Comparison of ENCODE assay signal across 32 cellular contexts in the genomic region with DNA sequence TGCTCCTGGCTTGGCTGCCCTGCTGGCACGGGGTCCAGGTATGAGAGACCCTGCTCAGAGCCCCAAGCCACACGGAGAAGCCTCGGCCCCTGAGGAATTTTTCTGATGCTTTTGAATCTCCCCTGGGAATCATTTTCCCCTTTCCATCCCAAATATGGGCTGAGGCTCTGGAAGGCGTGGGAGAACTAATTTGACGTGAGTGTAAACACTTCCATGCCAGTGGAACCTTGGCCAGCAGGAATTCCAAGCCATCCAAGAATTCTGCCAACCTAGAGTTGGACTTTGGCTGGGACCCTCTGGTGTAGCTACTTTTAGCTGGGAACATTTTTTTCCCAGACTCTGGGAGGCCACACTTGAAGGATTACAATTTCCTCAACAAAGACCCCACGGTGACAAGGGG. TPM values are rescaled to one million over a fixed set of nuclear protein-coding genes. Genes with fewer than 3 reads are reported as not detected.
DNase-seq lines count a peak whose midpoint lies in the region; ATAC-seq, FAIRE-seq and TF ChIP-seq lines count a peak whose summit lies in the region.
"Had no signal": no experiment of that assay in that cellular context is flagged by ENCODE, and none has a peak within 500 bp of the region (broad histone marks: within the 10 kb centered on the region; RNA-seq: fewer than 3 reads in every experiment).

No MANE protein-coding gene starts in this region.

- H3K27me3 ChIP-seq in H1 (replicated peaks in 1 of 4; ENCODE audit: control insufficient read depth in 3 of 4, extremely low read depth in 1 of 4, insufficient read depth in 3 of 4, low read length in 3 of 4) (no peaks in the 10 kb centered on the region), neural progenitor cell (no peaks in the 10 kb centered on the region)
- H3K27me3 ChIP-seq: Peyer's patch, SJSA1, upper lobe of right lung had no signal

- H3K4me1 ChIP-seq in H1 (replicated peaks in 1 of 4; ENCODE audit: control insufficient read depth in 3 of 4, insufficient read depth in 4 of 4, low read length in 3 of 4) (peaks cover 0 to 3% (median 0%) of the 10 kb centered on the region in 4 experiments; a peak in 2 of 7 replicates), neural progenitor cell (peaks cover 8% of the 10 kb centered on the region)
- H3K4me1 ChIP-seq: left ventricle myocardium inferior, Peyer's patch, SJSA1, upper lobe of right lung had no signal

- H3K27me3 Mint-ChIP-seq in activated CD4-positive, alpha-beta memory T cell treated with anti-CD3 and anti-CD28 coated beads, Interleukin-2, amount 10 ng/mL, durations not matched to agents 7 days and 5 days: no peaks in the 10 kb centered on the region
- no peaks in the 10 kb centered on the region for H3K27me3 Mint-ChIP-seq in activated CD4-positive, alpha-beta memory T cell treated with anti-CD3 and anti-CD28 coated beads for 36 hours
- peaks cover 7% of the 10 kb centered on the region for H3K27me3 Mint-ChIP-seq in neural progenitor cell (ENCODE audit: insufficient read depth, low read depth)

- no peaks in the 10 kb centered on the region for H4K20me1 ChIP-seq in H1 (replicated peaks in 1 of 2; ENCODE audit: control insufficient read depth in 1 of 2, insufficient read depth in 2 of 2, low read length in 2 of 2)
- H4K20me1 ChIP-seq in neural progenitor cell (ENCODE audit: low read depth): no peaks in the 10 kb centered on the region

- H3K79me2 ChIP-seq in H1 (ENCODE audit: control insufficient read depth in 1 of 2, insufficient read depth in 2 of 2, low read length in 2 of 2) (no peaks in the 10 kb centered on the region), neural progenitor cell (ENCODE audit: low read depth) (no peaks in the 10 kb centered on the region)

- DNase-seq in activated CD4-positive, alpha-beta memory T cell treated with anti-CD3 and anti-CD28 coated beads, Interleukin-2, amount 10 ng/mL, durations not matched to agents 7 days and 5 days: peak; percentile 13
- no peak for DNase-seq in activated CD4-positive, alpha-beta memory T cell treated with anti-CD3 and anti-CD28 coated beads for 36 hours
- DNase-seq in H1 (ENCODE audit: low read depth in 1 of 2, low spot score in 2 of 2): no peak
- DNase-seq in neural progenitor cell (ENCODE audit: low spot score): no peak
- DNase-seq in NCI-H1417 (lab: John Stamatoyannopoulos, UW): no peak
- DNase-seq in cerebellar cortex (ENCODE audit: low spot score): no peak
- no peak for DNase-seq in GM19240 (ENCODE audit: insufficient read length, low spot score)
- DNase-seq: 8988T; activated B cell treated with CpG ODN at 0.5 μM for 24 hours; activated CD4-positive, alpha-beta T cell treated with anti-CD3 and anti-CD28 coated beads, Interleukin-2, amount 50 U/mL, for 1 hour; activated CD8-positive, alpha-beta memory T cell treated with anti-CD3 and anti-CD28 coated beads, Interleukin-2, amount 50 U/mL, for 4 hours; caudate nucleus; DMS53; dorsolateral prefrontal cortex; left ventricle myocardium inferior; mesendoderm; naive B cell; NCI-H1092 treated with DMSO at 0.1 percent for 48 hours; NCI-H187 treated with DMSO at 0.1 percent for 48 hours; NCI-H69; nucleus accumbens; Peyer's patch; stimulated activated CD4-positive, alpha-beta T cell treated with anti-CD3 and anti-CD28 coated beads, Interleukin-2, amount 100 ng/mL, for 24 hours; T-cell; upper lobe of right lung had no signal

- H3K27ac ChIP-seq in H1 (ENCODE audit: low read depth, low read length) (no peak overlapping the region), neural progenitor cell (no peak overlapping the region)
- H3K27ac ChIP-seq: dorsolateral prefrontal cortex, left ventricle myocardium inferior, Peyer's patch, SJSA1, upper lobe of right lung had no signal

- peak overlapping the region; percentile 23; the same call in 1 of the 2 replicates for H2BK12ac ChIP-seq in H1 (ENCODE audit: low read depth, low read length)

- TF ChIP-seq RAD21 in H1 (IDR thresholded peaks at IDR 0.05 in 1 of 2, conservative IDR thresholded peaks at IDR 0.05 in 1 of 2; ENCODE audit: low read depth in 2 of 2, low read length in 2 of 2): no peak

- no peaks in the 10 kb centered on the region for H3F3A ChIP-seq in neural progenitor cell (ENCODE audit: low read depth)

- intact Hi-C loops in activated CD4-positive, alpha-beta memory T cell treated with anti-CD3 and anti-CD28 coated beads for 36 hours (cut with micrococcal nuclease): loop anchor here (10.0 kb wide), 1 partner anchor 64 kb away; no protein-coding TSS in a partner anchor

- no peaks in the 10 kb centered on the region for H3K4me1 Mint-ChIP-seq in activated CD4-positive, alpha-beta memory T cell treated with anti-CD3 and anti-CD28 coated beads, Interleukin-2, amount 10 ng/mL, durations not matched to agents 7 days and 5 days
- H3K4me1 Mint-ChIP-seq in activated CD4-positive, alpha-beta memory T cell treated with anti-CD3 and anti-CD28 coated beads for 36 hours (ENCODE audit: low read depth): no peaks in the 10 kb centered on the region
- peaks cover 34% of the 10 kb centered on the region for H3K4me1 Mint-ChIP-seq in neural progenitor cell
- H3K4me1 Mint-ChIP-seq: activated B cell treated with CpG ODN at 0.5 μM for 24 hours, naive B cell had no signal

- TF ChIP-seq CTCF in H1 (IDR thresholded peaks at IDR 0.05; ENCODE audit: control extremely low read depth in 1 of 3, insufficient read depth in 1 of 3, low read depth in 1 of 3, low read length in 3 of 3) (no peak), neural progenitor cell (IDR thresholded peaks at IDR 0.05) (no peak)

- H3K18ac ChIP-seq in H1 (ENCODE audit: extremely low read depth, low read length): no peak overlapping the region

- no peaks in the 10 kb centered on the region for H3K23me2 ChIP-seq in H1 (ENCODE audit: low read depth, low read length)

- H3K9ac ChIP-seq in H1 (replicated peaks in 1 of 4; ENCODE audit: extremely low read depth in 1 of 4, low read depth in 3 of 4, low read length in 3 of 4) (no peak overlapping the region), neural progenitor cell (no peak overlapping the region)

- no peak overlapping the region for H3K4ac ChIP-seq in H1 (replicated peaks; ENCODE audit: insufficient read length, low read depth, low read length)

- no peak for ATAC-seq in GM18511 (IDR thresholded peaks at IDR 0.05; ENCODE audit: unreplicated experiment)
- ATAC-seq: activated naive CD4-positive, alpha-beta T cell treated with anti-CD3 and anti-CD28 coated beads, Interleukin-2, amount 50 U/mL, for 72 hours; HCT116; T-cell; upper lobe of right lung had no signal

- H4K8ac ChIP-seq in H1 (ENCODE audit: extremely low read depth, insufficient read depth, low read length): no peak overlapping the region

- no peak for TF ChIP-seq EP300 in H1 (IDR thresholded peaks at IDR 0.05; ENCODE audit: borderline replicate concordance in 1 of 2, low read depth in 2 of 2, low read length in 2 of 2)

- H3K4me3 Mint-ChIP-seq in activated CD4-positive, alpha-beta memory T cell treated with anti-CD3 and anti-CD28 coated beads, Interleukin-2, amount 10 ng/mL, durations not matched to agents 7 days and 5 days: no peak overlapping the region
- no peak overlapping the region for H3K4me3 Mint-ChIP-seq in activated CD4-positive, alpha-beta memory T cell treated with anti-CD3 and anti-CD28 coated beads for 36 hours
- H3K4me3 Mint-ChIP-seq in neural progenitor cell: no peak overlapping the region
- H3K4me3 Mint-ChIP-seq: activated B cell treated with CpG ODN at 0.5 μM for 24 hours, naive B cell, T-cell had no signal

- H3K36me3 Mint-ChIP-seq in activated CD4-positive, alpha-beta memory T cell treated with anti-CD3 and anti-CD28 coated beads, Interleukin-2, amount 10 ng/mL, durations not matched to agents 7 days and 5 days (ENCODE audit: low read depth): no peaks in the 10 kb centered on the region
- H3K36me3 Mint-ChIP-seq in activated CD4-positive, alpha-beta memory T cell treated with anti-CD3 and anti-CD28 coated beads for 36 hours: no peaks in the 10 kb centered on the region
- H3K36me3 Mint-ChIP-seq in neural progenitor cell: peaks cover 4% of the 10 kb centered on the region
- H3K36me3 Mint-ChIP-seq: activated naive CD4-positive, alpha-beta T cell treated with anti-CD3 and anti-CD28 coated beads, Interleukin-2, amount 50 U/mL, for 72 hours; naive B cell; T-cell had no signal

- no peak overlapping the region for H3K4me3 ChIP-seq in H1 (ENCODE audit: extremely low read depth in 1 of 4, insufficient read depth in 2 of 4, low read depth in 3 of 4, low read length in 4 of 4)
- H3K4me3 ChIP-seq in neural progenitor cell: no peak overlapping the region
- H3K4me3 ChIP-seq: dorsolateral prefrontal cortex, left ventricle myocardium inferior, Peyer's patch, SJSA1, upper lobe of right lung had no signal

- peaks cover 2% of the 10 kb centered on the region for H3K9me3 Mint-ChIP-seq in activated CD4-positive, alpha-beta memory T cell treated with anti-CD3 and anti-CD28 coated beads, Interleukin-2, amount 10 ng/mL, durations not matched to agents 7 days and 5 days
- no peaks in the 10 kb centered on the region for H3K9me3 Mint-ChIP-seq in activated CD4-positive, alpha-beta memory T cell treated with anti-CD3 and anti-CD28 coated beads for 36 hours
- no peaks in the 10 kb centered on the region for H3K9me3 Mint-ChIP-seq in neural progenitor cell
- H3K9me3 Mint-ChIP-seq: activated naive CD4-positive, alpha-beta T cell treated with anti-CD3 and anti-CD28 coated beads, Interleukin-2, amount 50 U/mL, for 72 hours; T-cell had no signal

- no peak overlapping the region for H2BK5ac ChIP-seq in H1 (ENCODE audit: low read depth, low read length)

- CTCF ChIA-PET in activated CD4-positive, alpha-beta memory T cell treated with anti-CD3 and anti-CD28 coated beads, Interleukin-2, amount 10 ng/mL, durations not matched to agents 7 days and 5 days (lab: Charles Lee): no interaction called here
- CTCF ChIA-PET in activated CD4-positive, alpha-beta memory T cell treated with anti-CD3 and anti-CD28 coated beads for 36 hours (lab: Charles Lee): no interaction called here
- CTCF ChIA-PET in H1 (lab: Charles Lee; ENCODE audit: partially characterized antibody): interaction anchor here (1.0 to 1.1 kb wide), 2 partner anchors 12 to 126 kb away, joined by 3 to 5 read pairs; no protein-coding TSS in a partner anchor

- no peaks in the 10 kb centered on the region for H3K79me1 ChIP-seq in H1 (ENCODE audit: low read depth, low read length)

- H4K5ac ChIP-seq in H1 (ENCODE audit: insufficient read length, low read depth, low read length): no peak overlapping the region

- no peak overlapping the region for H3K4me2 ChIP-seq in H1 (ENCODE audit: insufficient read depth in 1 of 2, low read depth in 2 of 2, low read length in 2 of 2)
- H3K4me2 ChIP-seq in neural progenitor cell: no peak overlapping the region

- H3K36me3 ChIP-seq in H1 (ENCODE audit: control insufficient read depth in 2 of 4, insufficient read depth in 4 of 4, low read length in 3 of 4) (no peaks in the 10 kb centered on the region), neural progenitor cell (no peaks in the 10 kb centered on the region)
- H3K36me3 ChIP-seq: left ventricle myocardium inferior, Peyer's patch, SJSA1, upper lobe of right lung had no signal

- POLR2A ChIA-PET in activated CD4-positive, alpha-beta memory T cell treated with anti-CD3 and anti-CD28 coated beads, Interleukin-2, amount 10 ng/mL, durations not matched to agents 7 days and 5 days (lab: Charles Lee): no interaction called here
- POLR2A ChIA-PET in activated CD4-positive, alpha-beta memory T cell treated with anti-CD3 and anti-CD28 coated beads for 36 hours (lab: Charles Lee): no interaction called here
- POLR2A ChIA-PET in H1 (lab: Charles Lee; ENCODE audit: partially characterized antibody): interaction anchor here (1.2 kb wide), 1 partner anchor 108 kb away, joined by 3 read pairs; no protein-coding TSS in a partner anchor

- H2BK20ac ChIP-seq in H1 (ENCODE audit: low read length): no peak overlapping the region

- no peak overlapping the region for H3K23ac ChIP-seq in H1 (ENCODE audit: insufficient read length)

- FAIRE-seq in H1 (lab: Jason Lieb, UNC): no peak
- FAIRE-seq: endothelial cell of umbilical vein, G401.6, islet of Langerhans had no signal

- no peak for TF ChIP-seq POLR2A in H1 (IDR thresholded peaks at IDR 0.05; ENCODE audit: control extremely low read depth in 1 of 2, low read depth in 2 of 2, low read length in 2 of 2)

- H3K56ac ChIP-seq in H1 (replicated peaks; ENCODE audit: insufficient read length, low read depth, low read length): no peak overlapping the region

- no peak overlapping the region for H2AK5ac ChIP-seq in H1 (ENCODE audit: low read depth, low read length)

- H2BK120ac ChIP-seq in H1 (replicated peaks; ENCODE audit: low read depth, low read length): no peak overlapping the region

- no peak overlapping the region for H2BK15ac ChIP-seq in H1 (ENCODE audit: low read length)

- no peak overlapping the region for H2AFZ ChIP-seq in H1 (ENCODE audit: low read length)
- peak overlapping the region; percentile 13 for H2AFZ ChIP-seq in neural progenitor cell (replicated peaks)

- H4K91ac ChIP-seq in H1 (replicated peaks; ENCODE audit: insufficient read length, low read length): no peak overlapping the region

- H3K27ac Mint-ChIP-seq in activated CD4-positive, alpha-beta memory T cell treated with anti-CD3 and anti-CD28 coated beads, Interleukin-2, amount 10 ng/mL, durations not matched to agents 7 days and 5 days: no peak overlapping the region
- H3K27ac Mint-ChIP-seq in activated CD4-positive, alpha-beta memory T cell treated with anti-CD3 and anti-CD28 coated beads for 36 hours: no peak overlapping the region
- no peak overlapping the region for H3K27ac Mint-ChIP-seq in neural progenitor cell
- H3K27ac Mint-ChIP-seq: activated B cell treated with CpG ODN at 0.5 μM for 24 hours; activated naive CD4-positive, alpha-beta T cell treated with anti-CD3 and anti-CD28 coated beads, Interleukin-2, amount 50 U/mL, for 72 hours; T-cell had no signal

- WGBS in H1 (ENCODE audit: extremely low coverage in 1 of 2, insufficient coverage in 1 of 2, insufficient read length in 1 of 2, insufficient replicate concordance in 2 of 2, low coverage in 1 of 2, low lambda C conversion rate in 2 of 2, missing lambda C conversion rate in 1 of 2), 2 experiments: 63% methylated on average over 6 of the region's 6 CpGs; no CpG with 5 or more reads in 1 of the 2 experiments

- no peak overlapping the region for H3K14ac ChIP-seq in H1 (ENCODE audit: insufficient read length)

- H3K9me3 ChIP-seq in H1 (ENCODE audit: insufficient read depth in 2 of 2, low read depth in 1 of 2, low read length in 1 of 2) (no peaks in the 10 kb centered on the region; a peak in 1 of 4 replicates), neural progenitor cell (ENCODE audit: low read depth) (no peaks in the 10 kb centered on the region)
- H3K9me3 ChIP-seq: Peyer's patch, SJSA1, upper lobe of right lung had no signal

RNA-seq across cellular contexts. Expression of gene NKD1, which starts 49.4 kb away (rescaled TPM):
- total RNA-seq in activated CD4-positive, alpha-beta memory T cell treated with anti-CD3 and anti-CD28 coated beads, Interleukin-2, amount 10 ng/mL, durations not matched to agents 7 days and 5 days: 1 to 10 TPM in 1 of 2 experiments, under 1 TPM in 1; 0.95 to 1.9 TPM
- 1 to 10 TPM in 1 of 2 experiments, under 1 TPM in 1; 0.67 to 1.6 TPM for total RNA-seq in activated CD4-positive, alpha-beta memory T cell treated with anti-CD3 and anti-CD28 coated beads for 36 hours
- 3.1 and 4.5 TPM in 2 replicates for total RNA-seq in H1 (2021; fragmentation: NEBNext Ultra II Directional; extraction: Animal tissue kit (Norgen Biotek cat#: 25700))
- polyA plus RNA-seq in H1 (2011; rRNA removed): 0.64 and 0.70 TPM in 2 replicates
- 0.69 TPM for polyA plus RNA-seq in H1 (2011; cell fraction: cytosol; rRNA removed)
- polyA plus RNA-seq in H1 (2011; cell fraction: nucleus; rRNA removed): 1.6 TPM
- polyA plus RNA-seq in H1 (2012, experiment 1 of 2): 1.0 to 1.8 TPM (median 1.3 TPM) in 4 replicates
- 0.35 TPM for polyA plus RNA-seq in H1 (2012, experiment 2 of 2)
- polyA plus RNA-seq in H1 (2013, experiment 1 of 2): 0.69 TPM
- 0.81 TPM for polyA plus RNA-seq in H1 (2013, experiment 2 of 2)
- 0.88 and 2.9 TPM in 2 replicates for polyA minus RNA-seq in H1 (2011; rRNA and poly(A)+ RNA removed)
- 0.59 TPM for polyA minus RNA-seq in H1 (2011; cell fraction: cytosol; rRNA and poly(A)+ RNA removed)
- polyA minus RNA-seq in H1 (2011; cell fraction: nucleus; rRNA and poly(A)+ RNA removed): 0.80 TPM
- total RNA-seq in neural progenitor cell (ENCODE audit: low replicate concordance): 3.3 and 5.3 TPM in 2 replicates
- total RNA-seq: endothelial cell of umbilical vein had no signal
- polyA plus RNA-seq: endothelial cell of umbilical vein had no signal
